In the genomic region with DNA sequence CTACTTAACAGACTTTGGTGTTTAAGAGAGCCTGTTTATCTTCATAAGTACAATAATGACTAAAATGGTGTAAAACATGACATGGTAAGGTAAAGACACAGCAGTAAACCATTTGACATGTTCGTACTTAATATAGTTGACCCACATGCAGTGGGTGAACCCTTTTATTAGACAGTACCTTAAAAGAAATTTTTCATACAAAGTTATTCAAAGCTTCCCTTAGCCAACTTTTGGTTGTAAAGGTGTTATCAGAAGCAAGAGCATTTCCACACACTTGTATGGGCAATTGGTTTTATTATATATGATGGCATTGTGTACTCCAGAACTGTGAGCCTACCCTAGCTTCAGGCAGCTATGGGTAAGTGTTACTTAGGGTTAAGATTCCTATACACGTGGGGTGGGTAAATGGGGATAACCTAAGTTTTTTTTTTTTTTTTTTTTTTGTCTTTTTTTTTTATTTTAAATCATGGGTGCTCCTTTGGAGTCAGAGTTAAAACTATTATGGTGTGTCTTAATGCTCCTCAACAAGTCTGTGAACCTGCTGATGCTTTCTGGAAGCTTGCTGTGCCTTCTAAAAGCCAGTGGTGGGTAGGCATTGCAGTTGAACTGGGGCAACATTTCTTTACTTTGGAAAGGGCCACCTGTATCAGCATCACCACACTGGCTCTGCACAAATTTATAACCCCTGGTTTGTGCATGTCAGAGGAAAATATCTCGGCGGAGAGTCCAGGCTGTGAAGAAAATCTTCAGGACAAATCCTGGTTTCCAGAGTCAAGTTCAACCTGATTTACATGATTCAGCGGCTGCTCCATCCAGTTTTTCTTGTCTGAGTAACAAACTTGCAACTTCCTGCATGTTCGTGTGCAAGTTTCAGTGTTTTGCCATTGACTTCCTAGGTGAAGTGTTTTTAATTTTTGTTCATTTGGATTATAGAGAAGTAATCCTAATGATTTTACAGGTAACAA, we compare ENCODE assay signal across 8 cellular contexts. TPM values are rescaled to one million over a fixed set of nuclear protein-coding genes. Genes with fewer than 3 reads are reported as not detected.
A peak's percentile ranks its signal among the peaks of the same experiment; 100 is the strongest.
DNase-seq lines count a peak whose midpoint lies in the region; ATAC-seq, FAIRE-seq and TF ChIP-seq lines count a peak whose summit lies in the region.

No MANE protein-coding gene starts in this region.

- no peaks in the 10 kb centered on the region for H3K9me3 ChIP-seq in A673 (ENCODE audit: low read depth, low read length, poor library complexity, severe bottlenecking)
- no peaks in the 10 kb centered on the region for H3K9me3 ChIP-seq in HEK293 (ENCODE audit: control insufficient read depth, insufficient read depth, low read depth, low read length)
- no peaks in the 10 kb centered on the region for H3K9me3 ChIP-seq in kidney (ENCODE audit: control insufficient read depth in 1 of 2, low read length in 2 of 2)
- H3K9me3 ChIP-seq in testis = no peaks in the 10 kb centered on the region

- BruUV-seq in A673 (replicated peaks; lab: Mats Ljungman, UMichigan) = no TSS peak

- WGBS in testis, 2 donors = 15 to 20% methylated on average over 6 of the region's 6 CpGs

- POLR2A ChIA-PET in A673 (lab: Charles Lee; ENCODE audit: low non-redundant PET) = interaction anchor here (0.7 kb wide), 1 partner anchor 452 kb away, joined by 13 read pairs; no protein-coding TSS in a partner anchor
- POLR2A ChIA-PET in HEK293 (lab: Yijun Ruan, JAX) = interaction anchor here (0.6 to 1.5 kb wide), 5 partner anchors 16 to 442 kb away, joined by 3 to 8 read pairs (median 4); a partner anchor contains a TSS

- peak overlapping the region; percentile 97 for H3K4me3 Mint-ChIP-seq in activated naive CD8-positive, alpha-beta T cell treated with anti-CD3 and anti-CD28 coated beads, Interleukin-2, amount 50 U/mL, for 24 hours

- no peak for TF ChIP-seq POLR2A in testis (IDR thresholded peaks at IDR 0.05)

- H3K9ac ChIP-seq in kidney (ENCODE audit: low read length in 2 of 2) = peak overlapping the region; percentile 15 to 100

- H3K36me3 Mint-ChIP-seq in activated naive CD8-positive, alpha-beta T cell treated with anti-CD3 and anti-CD28 coated beads, Interleukin-2, amount 50 U/mL, for 24 hours (ENCODE audit: low read depth) = peaks cover 60% of the 10 kb centered on the region

- H3K4me1 ChIP-seq in A673 (ENCODE audit: insufficient read depth, low read length, poor library complexity, severe bottlenecking) (peaks cover 17% of the 10 kb centered on the region), HEK293 (ENCODE audit: control insufficient read depth, insufficient read depth, low read length) (peaks cover 5% of the 10 kb centered on the region), kidney (ENCODE audit: control insufficient read depth in 1 of 2, insufficient read depth in 1 of 2, low read depth in 1 of 2, low read length in 2 of 2) (peaks cover 3 to 8% of the 10 kb centered on the region in 2 donors), testis (peaks cover 18% of the 10 kb centered on the region)

- H3K27me3 ChIP-seq in A673 (replicated peaks; ENCODE audit: insufficient read depth, low read depth, low read length, poor library complexity) (no peaks in the 10 kb centered on the region), testis (no peaks in the 10 kb centered on the region)

- no peaks in the 10 kb centered on the region for H3K27me3 Mint-ChIP-seq in activated naive CD8-positive, alpha-beta T cell treated with anti-CD3 and anti-CD28 coated beads, Interleukin-2, amount 50 U/mL, for 24 hours

- ATAC-seq in activated naive CD8-positive, alpha-beta T cell treated with anti-CD3 and anti-CD28 coated beads, Interleukin-2, amount 50 U/mL, for 24 hours = no peak
- ATAC-seq in GM19463 (IDR thresholded peaks at IDR 0.05; ENCODE audit: unreplicated experiment) (no peak), GM21360 (IDR thresholded peaks at IDR 0.05; ENCODE audit: unreplicated experiment) (no peak)

- CTCF ChIA-PET in A673 (lab: Charles Lee) (interaction anchor here (0.6 kb wide), 1 partner anchor 676 kb away, joined by 6 read pairs; no protein-coding TSS in a partner anchor), HEK293 (lab: Yijun Ruan, JAX) (interaction anchor here (0.6 to 2.2 kb wide), 6 partner anchors 8 to 475 kb away, joined by 3 to 7 read pairs (median 3); no protein-coding TSS in a partner anchor)

- H3K36me3 ChIP-seq in A673 (ENCODE audit: insufficient read depth, low read length, poor library complexity, severe bottlenecking) (peaks cover 60% of the 10 kb centered on the region), HEK293 (ENCODE audit: control insufficient read depth in 2 of 2, insufficient read depth in 1 of 2, low read length in 2 of 2) (peaks cover 0 to 51% of the 10 kb centered on the region in 2 experiments; a peak in 2 of 3 replicates), kidney (ENCODE audit: control insufficient read depth in 1 of 2, insufficient read depth in 2 of 2, low read length in 2 of 2) (peaks cover 0 to 5% of the 10 kb centered on the region in 2 donors), testis (ENCODE audit: low read depth, missing control alignments) (no peaks in the 10 kb centered on the region)

- peaks cover 62% of the 10 kb centered on the region for H3K4me1 Mint-ChIP-seq in activated naive CD8-positive, alpha-beta T cell treated with anti-CD3 and anti-CD28 coated beads, Interleukin-2, amount 50 U/mL, for 24 hours

- peak overlapping the region; percentile 64 for H3K4me3 ChIP-seq in A673 (ENCODE audit: low read depth, low read length, poor library complexity, severe bottlenecking)
- peak overlapping the region; percentile 98 for H3K4me3 ChIP-seq in HEK293 (ENCODE audit: low read depth, low read length)
- H3K4me3 ChIP-seq in kidney (ENCODE audit: low read length in 2 of 2) = peak overlapping the region; percentile 89 to 90
- peak overlapping the region; percentile 100 for H3K4me3 ChIP-seq in testis

- DNase-seq in A673 (ENCODE audit: low spot score) (peak; percentile 24), kidney (no peak), testis (no peak), NCI-H82 (lab: John Stamatoyannopoulos, UW) (no peak)
- no peak for DNase-seq in activated naive CD8-positive, alpha-beta T cell treated with anti-CD3 and anti-CD28 coated beads, Interleukin-2, amount 50 U/mL, for 24 hours

- intact Hi-C loops in A673 (cut with micrococcal nuclease; ENCODE audit: unreplicated experiment) (loop anchor here (5.0 kb wide), 1 partner anchor 587 kb away; no protein-coding TSS in a partner anchor), kidney (cut with DNase I) (no loop called here), testis (cut with DNase I; ENCODE audit: low total_unique reads) (loop anchor here (5.0 kb wide), 1 partner anchor 88 kb away; a partner anchor contains a TSS)

- no peak overlapping the region for H3K27ac ChIP-seq in A673 (ENCODE audit: low read depth, low read length, poor library complexity, severe bottlenecking)
- H3K27ac ChIP-seq in HEK293 (ENCODE audit: extremely low read depth, low read depth, low read length) = no peak overlapping the region
- peak overlapping the region; percentile 35 to 99 for H3K27ac ChIP-seq in kidney (ENCODE audit: low read depth in 2 of 2, low read length in 2 of 2)
- H3K27ac ChIP-seq in testis = peak overlapping the region; percentile 100

- H3K9me3 Mint-ChIP-seq in activated naive CD8-positive, alpha-beta T cell treated with anti-CD3 and anti-CD28 coated beads, Interleukin-2, amount 50 U/mL, for 24 hours = no peaks in the 10 kb centered on the region

- TF ChIP-seq CTCF in A673 (conservative IDR thresholded peaks at IDR 0.05; ENCODE audit: low read depth, low read length) (no peak), HEK293 (tag by site-specific recombination; IDR thresholded peaks at IDR 0.05) (no peak), kidney (IDR thresholded peaks at IDR 0.05; ENCODE audit: borderline replicate concordance, extremely low read depth, insufficient read depth) (no peak), testis (IDR thresholded peaks at IDR 0.05) (no peak)

- peak overlapping the region; percentile 100 for H3K27ac Mint-ChIP-seq in activated naive CD8-positive, alpha-beta T cell treated with anti-CD3 and anti-CD28 coated beads, Interleukin-2, amount 50 U/mL, for 24 hours

- FAIRE-seq in kidney (lab: Jason Lieb, UNC) = no peak

TF ChIP-seq in HEK293, 187 proteins besides CTCF, POLR2A, EP300 and RAD21:
- TF ChIP-seq ZBTB17 (tag by site-specific recombination; IDR thresholded peaks at IDR 0.05) = peak; percentile 39; the same call in 1 of the 2 replicates
- TF ChIP-seq, protein P1, sequence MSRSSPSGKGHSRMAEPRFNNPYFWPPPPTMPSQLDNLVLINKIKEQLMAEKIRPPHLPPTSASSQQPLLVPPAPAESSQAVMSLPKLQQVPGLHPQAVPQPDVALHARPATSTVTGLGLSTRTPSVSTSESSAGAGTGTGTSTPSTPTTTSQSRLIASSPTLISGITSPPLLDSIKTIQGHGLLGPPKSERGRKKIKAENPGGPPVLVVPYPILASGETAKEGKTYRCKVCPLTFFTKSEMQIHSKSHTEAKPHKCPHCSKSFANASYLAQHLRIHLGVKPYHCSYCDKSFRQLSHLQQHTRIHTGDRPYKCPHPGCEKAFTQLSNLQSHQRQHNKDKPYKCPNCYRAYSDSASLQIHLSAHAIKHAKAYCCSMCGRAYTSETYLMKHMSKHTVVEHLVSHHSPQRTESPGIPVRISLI (tag by site-specific recombination; IDR thresholded peaks at IDR 0.05) = peak; percentile 87
- no peak for TF ChIP-seq ZNF776 (tag by site-specific recombination; IDR thresholded peaks at IDR 0.05; ENCODE audit: borderline replicate concordance)
TF ChIP-seq in HEK293: peak in this region for 2.

RNA-seq across cellular contexts. Expression of a gene that starts 3.3 kb away (rescaled TPM):
- 71.7 and 77.5 TPM in 2 replicates for total RNA-seq in A673 (2021)
- 61.2 TPM for total RNA-seq in kidney
- 19.3 TPM for polyA plus RNA-seq in kidney (ENCODE audit: insufficient read depth, low read depth, low replicate concordance)
- 10 to 100 TPM; 80.5 to 100.0 TPM for total RNA-seq in testis
- polyA plus RNA-seq in testis (ENCODE audit: insufficient read depth, low read depth, low replicate concordance) = 36.1 TPM

RNA-seq across cellular contexts. Expression of a gene that starts 33.3 kb away (rescaled TPM):
- 11.0 and 11.3 TPM in 2 replicates for total RNA-seq in A673 (2021)
- 22.5 TPM for total RNA-seq in kidney
- polyA plus RNA-seq in kidney (ENCODE audit: insufficient read depth, low read depth, low replicate concordance) = 12.1 TPM
- 10 to 100 TPM; 49.8 to 66.1 TPM for total RNA-seq in testis
- polyA plus RNA-seq in testis (ENCODE audit: insufficient read depth, low read depth, low replicate concordance) = 79.7 TPM

Comparison
In these comparisons a context has a peak if more than half of its experiments do, and no peak if none do; other contexts are left out.
1. H3K27ac ChIP-seq: peak in kidney (2 of 2) and testis (2 of 2); none in A673 (single experiment) and HEK293 (single experiment).
2. Peak in every context shown above with its lines, with median percentiles within 50 percentile points of each other: H3K4me3 ChIP-seq.